ENCODE assay signal across 7 cellular contexts in the genomic region with DNA sequence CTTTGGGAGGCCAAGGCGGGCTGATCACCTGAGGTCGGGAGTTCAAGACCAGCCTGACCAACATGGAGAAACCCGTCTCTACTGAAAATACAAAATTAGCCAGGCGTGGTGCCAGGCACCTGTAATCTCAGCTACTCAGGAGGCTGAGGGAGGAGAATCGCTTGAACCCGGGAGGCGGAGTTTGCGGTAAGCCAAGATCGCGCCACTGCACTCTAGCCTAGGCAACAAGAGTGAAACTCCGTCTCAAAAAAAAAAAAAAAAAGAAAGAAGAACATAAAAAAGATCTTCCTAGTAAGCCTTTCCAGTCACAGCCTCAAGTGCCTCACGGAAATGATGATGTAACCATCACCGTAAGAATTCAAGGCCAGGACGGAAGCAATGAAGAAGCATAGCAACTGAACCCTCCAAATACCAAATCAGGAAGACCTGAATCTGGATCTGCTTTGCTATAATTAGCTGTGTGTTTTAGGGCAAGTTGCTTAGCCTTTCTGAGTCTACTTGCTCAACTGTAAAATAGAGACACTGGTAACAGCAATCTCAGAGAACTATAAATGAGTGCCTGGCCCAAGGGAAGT. TPM values are rescaled to one million over a fixed set of nuclear protein-coding genes. Genes with fewer than 3 reads are reported as not detected.
DNase-seq lines count a peak whose midpoint lies in the region; ATAC-seq and TF ChIP-seq lines count a peak whose summit lies in the region.
"Not testable (repeated sequence)": the region's sequence is repeated elsewhere in the genome, so short reads cannot be mapped to it uniquely, and the experiment has no call there.

No MANE protein-coding gene starts in this region.

- H2BK12ac ChIP-seq in H9 (ENCODE audit: insufficient read length, low read depth, low read length), result not testable (repeated sequence)

- H3K18ac ChIP-seq in H9 (ENCODE audit: insufficient read length, low read depth, low read length), result not testable (repeated sequence)

- not testable (repeated sequence) for H3K4me3 Mint-ChIP-seq in H9; endodermal cell; naive thymus-derived CD4-positive, alpha-beta T cell

- not testable (repeated sequence) for H3K9me3 ChIP-seq in H9 (ENCODE audit: control insufficient read depth, low read depth, low read length); endodermal cell (ENCODE audit: control insufficient read depth, low read length); naive thymus-derived CD4-positive, alpha-beta T cell (ENCODE audit: control insufficient read depth in 2 of 3, low read length in 3 of 3); subcutaneous abdominal adipose tissue (ENCODE audit: control insufficient read depth in 5 of 5, low read length in 5 of 5)

- not testable (repeated sequence) for H2BK120ac ChIP-seq in H9 (ENCODE audit: low read depth, low read length, poor library complexity, severe bottlenecking)

- not testable (repeated sequence) for H4K91ac ChIP-seq in H9 (ENCODE audit: insufficient read length, low read depth, low read length)

- H4K20me1 ChIP-seq in H9 (ENCODE audit: control insufficient read depth, insufficient read depth, insufficient read length), result not testable (repeated sequence)

- H3K4ac ChIP-seq in H9 (ENCODE audit: low read depth, low read length), result not testable (repeated sequence)

- H2BK5ac ChIP-seq in H9 (ENCODE audit: insufficient read length, low read length), result not testable (repeated sequence)

- not testable (repeated sequence) for H3K4me1 Mint-ChIP-seq in H9; naive thymus-derived CD4-positive, alpha-beta T cell
- H3K4me1 Mint-ChIP-seq in endodermal cell, result peaks cover 17% of the 10 kb centered on the region

- not testable (repeated sequence) for H3K23me2 ChIP-seq in H9 (ENCODE audit: insufficient read length, low read depth, low read length, poor library complexity, severe bottlenecking)

- no CpG with 5 or more reads among the region's 14 CpGs for WGBS in H9 (ENCODE audit: extremely low coverage, insufficient read length, low lambda C conversion rate)
- WGBS in endodermal cell (ENCODE audit: insufficient coverage in 1 of 2, insufficient read length in 1 of 2), 2 experiments, result 95 to 96% methylated on average over 6 to 13 of the region's 14 CpGs

- H4K8ac ChIP-seq in H9 (replicated peaks; ENCODE audit: insufficient read length, low read depth, low read length), result not testable (repeated sequence)

- peaks cover 0 to 21% (median 8%) of the 10 kb centered on the region in 3 experiments; a peak in 4 of 7 replicates for H3K36me3 Mint-ChIP-seq in H9 (ENCODE audit: insufficient read depth in 1 of 3, low read depth in 3 of 3)
- peaks cover 30% of the 10 kb centered on the region for H3K36me3 Mint-ChIP-seq in endodermal cell (ENCODE audit: low read depth)
- not testable (repeated sequence) for H3K36me3 Mint-ChIP-seq in naive thymus-derived CD4-positive, alpha-beta T cell

- not testable (repeated sequence) for H3T11ph ChIP-seq in H9 (ENCODE audit: low read length)

- not testable (repeated sequence) for H3K36me3 ChIP-seq in endodermal cell (ENCODE audit: control insufficient read depth, insufficient read depth, low read length); naive thymus-derived CD4-positive, alpha-beta T cell (ENCODE audit: control insufficient read depth in 2 of 3, insufficient read depth in 3 of 3, low read length in 3 of 3); subcutaneous abdominal adipose tissue (ENCODE audit: control insufficient read depth in 5 of 5, insufficient read depth in 5 of 5, low read length in 5 of 5)

- H3K14ac ChIP-seq in H9 (ENCODE audit: insufficient read depth, low read length), result not testable (repeated sequence)

- not testable (repeated sequence) for H2BK20ac ChIP-seq in H9 (ENCODE audit: low read depth, low read length, poor library complexity, severe bottlenecking)

- not testable (repeated sequence) for TF ChIP-seq CTCF in H9 (conservative IDR thresholded peaks at IDR 0.05); endodermal cell (conservative IDR thresholded peaks at IDR 0.05)

- H3K9ac ChIP-seq in H9 (ENCODE audit: extremely low read depth, insufficient read length, low read length); endodermal cell (ENCODE audit: extremely low read depth, low read length, poor library complexity, severe bottlenecking); subcutaneous abdominal adipose tissue (ENCODE audit: low read length in 5 of 5): not testable (repeated sequence)

- ATAC-seq in left lobe of liver, result peak; percentile 17
- peak; percentile 81 for ATAC-seq in naive thymus-derived CD4-positive, alpha-beta T cell

- H2BK15ac ChIP-seq in H9 (ENCODE audit: low read depth, low read length), result not testable (repeated sequence)

- H2AFZ ChIP-seq in H9 (ENCODE audit: low read length), result not testable (repeated sequence)

- CTCF ChIA-PET in naive thymus-derived CD4-positive, alpha-beta T cell (lab: Charles Lee), result not testable (repeated sequence)

- H3K27ac ChIP-seq in H9 (ENCODE audit: insufficient read length, low read depth, low read length); endodermal cell (ENCODE audit: low read depth, low read length); naive thymus-derived CD4-positive, alpha-beta T cell (ENCODE audit: low read depth, low read length): not testable (repeated sequence)
- H3K27ac ChIP-seq in subcutaneous abdominal adipose tissue (ENCODE audit: low read depth, low read length), result peak overlapping the region; percentile 4

- H3K79me1 ChIP-seq in H9 (ENCODE audit: insufficient read depth, low read depth, low read length, poor library complexity, severe bottlenecking), result not testable (repeated sequence)

- POLR2A ChIA-PET in naive thymus-derived CD4-positive, alpha-beta T cell (lab: Charles Lee), result not testable (repeated sequence)

- H3K4me1 ChIP-seq in H9 (ENCODE audit: insufficient read depth, low read length); endodermal cell (ENCODE audit: control insufficient read depth, insufficient read depth, low read length); naive thymus-derived CD4-positive, alpha-beta T cell (ENCODE audit: control insufficient read depth in 2 of 2, insufficient read depth in 2 of 2, low read length in 2 of 2); subcutaneous abdominal adipose tissue (ENCODE audit: control insufficient read depth in 5 of 5, insufficient read depth in 5 of 5, low read length in 5 of 5): not testable (repeated sequence)

- peaks cover 21% of the 10 kb centered on the region; the same call in 1 of the 2 replicates for H3K79me2 ChIP-seq in H9 (ENCODE audit: insufficient read depth, low read length)

- H3K27ac Mint-ChIP-seq in H9 (peak overlapping the region in 2 of 3 experiments; percentile 77 to 85; a peak in 1 of 7 replicates), endodermal cell (peak overlapping the region; percentile 10)
- H3K27ac Mint-ChIP-seq in naive thymus-derived CD4-positive, alpha-beta T cell, result not testable (repeated sequence)

- not testable (repeated sequence) for H3K4me2 ChIP-seq in H9 (ENCODE audit: insufficient read depth, insufficient read length, low read length)

- DNase-seq in H9; endodermal cell; left lobe of liver (ENCODE audit: low spot score); naive thymus-derived CD4-positive, alpha-beta T cell: not testable (repeated sequence)
- DNase-seq in NOMO-1 (lab: John Stamatoyannopoulos, UW; ENCODE audit: unreplicated experiment in 2 of 2) (peak; percentile 86 to 94), SKM-1 treated with dmso at 0.1 percent for 144 hours (lab: John Stamatoyannopoulos, UW; ENCODE audit: unreplicated experiment) (peak; percentile 95)

- H3K9me3 Mint-ChIP-seq in H9; endodermal cell; naive thymus-derived CD4-positive, alpha-beta T cell: not testable (repeated sequence)

- H3K27me3 ChIP-seq in H9 (ENCODE audit: insufficient read depth, low read length); endodermal cell (ENCODE audit: control insufficient read depth, insufficient read depth, low read length, poor library complexity, severe bottlenecking); naive thymus-derived CD4-positive, alpha-beta T cell (ENCODE audit: control insufficient read depth in 2 of 2, insufficient read depth in 2 of 2, low read length in 2 of 2); subcutaneous abdominal adipose tissue (ENCODE audit: control insufficient read depth in 5 of 5, insufficient read depth in 4 of 5, low read length in 5 of 5): not testable (repeated sequence)

- H2AK5ac ChIP-seq in H9 (ENCODE audit: insufficient read length, low read length), result not testable (repeated sequence)

- H3K23ac ChIP-seq in H9 (ENCODE audit: insufficient read length, low read depth, low read length), result not testable (repeated sequence)

- H3K56ac ChIP-seq in H9 (ENCODE audit: insufficient read length, low read depth, low read length), result not testable (repeated sequence)

- intact Hi-C loops in naive thymus-derived CD4-positive, alpha-beta T cell (cut with micrococcal nuclease), result not testable (repeated sequence)

- not testable (repeated sequence) for H3K27me3 Mint-ChIP-seq in H9 (ENCODE audit: low read depth); endodermal cell (ENCODE audit: insufficient read depth); naive thymus-derived CD4-positive, alpha-beta T cell

- not testable (repeated sequence) for H3K4me3 ChIP-seq in endodermal cell (ENCODE audit: low read length); naive thymus-derived CD4-positive, alpha-beta T cell (ENCODE audit: low read length); subcutaneous abdominal adipose tissue (ENCODE audit: low read depth in 1 of 5, low read length in 5 of 5)

- not testable (repeated sequence) for H4K5ac ChIP-seq in H9 (ENCODE audit: insufficient read length, low read depth, low read length)

RNA-seq across cellular contexts. Expression of a gene that starts 28.8 kb away (rescaled TPM):
- total RNA-seq in H9 (2021) (70.3 and 75.9 TPM in 2 replicates), endodermal cell (10 to 100 TPM; 71.7 to 90.6 TPM), left lobe of liver (56.5 TPM)
- 9.9 TPM for polyA plus RNA-seq in endodermal cell (2013, experiment 1 of 2)
- 8.1 TPM for polyA plus RNA-seq in endodermal cell (2013, experiment 2 of 2)
- 10 to 100 TPM in 1 of 5 experiments, 1 to 10 TPM in 4; 1.8 to 47.2 (median 2.6) TPM for total RNA-seq in naive thymus-derived CD4-positive, alpha-beta T cell
- under 1 TPM; 0.17 to 0.91 TPM for polyA plus RNA-seq in naive thymus-derived CD4-positive, alpha-beta T cell
